Comparison of ENCODE assay signal across 15 cellular contexts in genomic region chr7:87213252-87213651, GRCh38. TPM values are rescaled to one million over a fixed set of nuclear protein-coding genes. Genes with fewer than 3 reads are reported as not detected.
DNase-seq lines count a peak whose midpoint lies in the region; ATAC-seq and TF ChIP-seq lines count a peak whose summit lies in the region.
"Had no signal": no experiment of that assay in that cellular context is flagged by ENCODE, and none has a peak within 500 bp of the region (broad histone marks: within the 10 kb centered on the region; RNA-seq: fewer than 3 reads in every experiment).

No MANE protein-coding gene starts in this region.

- peaks cover 87% of the 10 kb centered on the region for H3K4me1 Mint-ChIP-seq in activated T-cell treated with anti-CD3 and anti-CD28 coated beads, Interleukin-2, amount 50 U/mL, for 72 hours (ENCODE audit: low read depth)
- peaks cover 86% of the 10 kb centered on the region for H3K4me1 Mint-ChIP-seq in central memory CD8-positive, alpha-beta T cell
- H3K4me1 Mint-ChIP-seq in stimulated activated naive CD8-positive, alpha-beta T cell treated with anti-CD3 and anti-CD28 coated beads, Interleukin-15, amount 100 ng/mL, for 72 hours, result peaks cover 74% of the 10 kb centered on the region

- peaks cover 89% of the 10 kb centered on the region for H3K36me3 ChIP-seq in OCI-LY7 (ENCODE audit: insufficient read depth, low read length)
- H3K36me3 ChIP-seq: ovary had no signal

- H3K4me1 ChIP-seq in OCI-LY7 (ENCODE audit: insufficient read depth, low read length, poor library complexity, severe bottlenecking), result peaks cover 63% of the 10 kb centered on the region

- no peak for TF ChIP-seq CTCF in OCI-LY7 (conservative IDR thresholded peaks at IDR 0.05; ENCODE audit: low read length)

- H3K27ac ChIP-seq in OCI-LY7 (ENCODE audit: low read depth, low read length, poor library complexity, severe bottlenecking), result peak overlapping the region; percentile 98
- H3K27ac ChIP-seq: ovary had no signal

- peak overlapping the region; percentile 88 for H3K4me2 ChIP-seq in OCI-LY7 (ENCODE audit: low read length)

- peak overlapping the region; percentile 76 to 86 for H3K4me3 Mint-ChIP-seq in activated T-cell treated with anti-CD3 and anti-CD28 coated beads, Interleukin-2, amount 50 U/mL, for 72 hours
- H3K4me3 Mint-ChIP-seq in central memory CD8-positive, alpha-beta T cell, result peak overlapping the region; percentile 57
- peak overlapping the region; percentile 82 to 91 for H3K4me3 Mint-ChIP-seq in stimulated activated naive CD8-positive, alpha-beta T cell treated with anti-CD3 and anti-CD28 coated beads, Interleukin-15, amount 100 ng/mL, for 72 hours
- H3K4me3 Mint-ChIP-seq: HFFc6 had no signal

- CTCF ChIA-PET in OCI-LY7 (lab: Charles Lee; ENCODE audit: unreplicated experiment), result no interaction called here

- H3K9me3 ChIP-seq in OCI-LY7 (ENCODE audit: low read length), result peaks cover 9% of the 10 kb centered on the region; the same call in 1 of the 2 replicates
- H3K9me3 ChIP-seq: ovary had no signal

- peaks cover 13 to 16% of the 10 kb centered on the region in 2 donors for H3K36me3 Mint-ChIP-seq in activated T-cell treated with anti-CD3 and anti-CD28 coated beads, Interleukin-2, amount 50 U/mL, for 72 hours (ENCODE audit: insufficient read depth in 2 of 2)
- peaks cover 7% of the 10 kb centered on the region for H3K36me3 Mint-ChIP-seq in central memory CD8-positive, alpha-beta T cell (ENCODE audit: insufficient read depth)

- ATAC-seq in activated T-cell treated with anti-CD3 and anti-CD28 coated beads, Interleukin-2, amount 50 U/mL, for 72 hours (replicated peaks in 1 of 2), result no peak
- ATAC-seq in central memory CD8-positive, alpha-beta T cell (replicated peaks; ENCODE audit: extremely low read depth, poor library complexity, severe bottlenecking), result no peak
- ATAC-seq in stimulated activated naive CD8-positive, alpha-beta T cell treated with anti-CD3 and anti-CD28 coated beads, Interleukin-15, amount 100 ng/mL, for 72 hours, result no peak

- peaks cover 42% of the 10 kb centered on the region for H4K20me1 ChIP-seq in OCI-LY7 (ENCODE audit: insufficient read depth, low read length)

- H3K27ac Mint-ChIP-seq in activated T-cell treated with anti-CD3 and anti-CD28 coated beads, Interleukin-2, amount 50 U/mL, for 72 hours, result peak overlapping the region; percentile 94
- H3K27ac Mint-ChIP-seq in central memory CD8-positive, alpha-beta T cell (ENCODE audit: low read depth), result peak overlapping the region; percentile 77
- peak overlapping the region; percentile 92 to 96 for H3K27ac Mint-ChIP-seq in stimulated activated naive CD8-positive, alpha-beta T cell treated with anti-CD3 and anti-CD28 coated beads, Interleukin-15, amount 100 ng/mL, for 72 hours

- H3K27me3 Mint-ChIP-seq in activated T-cell treated with anti-CD3 and anti-CD28 coated beads, Interleukin-2, amount 50 U/mL, for 72 hours (ENCODE audit: low read depth), result no peaks in the 10 kb centered on the region
- no peaks in the 10 kb centered on the region for H3K27me3 Mint-ChIP-seq in central memory CD8-positive, alpha-beta T cell
- H3K27me3 Mint-ChIP-seq in stimulated activated naive CD8-positive, alpha-beta T cell treated with anti-CD3 and anti-CD28 coated beads, Interleukin-15, amount 100 ng/mL, for 72 hours, result no peaks in the 10 kb centered on the region

- BruUV-seq in OCI-LY7 (replicated peaks; lab: Mats Ljungman, UMichigan), result no TSS peak

- POLR2A ChIA-PET in OCI-LY7 (lab: Charles Lee), result interaction anchor here (0.7 to 5.1 kb wide), 14 partner anchors 10 to 1602 kb away, joined by 3 to 36 read pairs (median 5); partner anchors contain the start of gene DMTF1

- H3K9me2 ChIP-seq in OCI-LY7 (ENCODE audit: insufficient read depth, low read length), result no peaks in the 10 kb centered on the region

- intact Hi-C loops in OCI-LY7 (cut with micrococcal nuclease; ENCODE audit: unreplicated experiment), result no loop called here

- H3K9me3 Mint-ChIP-seq in activated T-cell treated with anti-CD3 and anti-CD28 coated beads, Interleukin-2, amount 50 U/mL, for 72 hours, result peaks cover 0 to 6% of the 10 kb centered on the region in 2 donors
- H3K9me3 Mint-ChIP-seq in central memory CD8-positive, alpha-beta T cell, result no peaks in the 10 kb centered on the region
- peaks cover 13 to 17% of the 10 kb centered on the region in 2 donors for H3K9me3 Mint-ChIP-seq in stimulated activated naive CD8-positive, alpha-beta T cell treated with anti-CD3 and anti-CD28 coated beads, Interleukin-15, amount 100 ng/mL, for 72 hours
- H3K9me3 Mint-ChIP-seq: HFFc6 had no signal

- DNase-seq in activated T-cell treated with anti-CD3 and anti-CD28 coated beads, Interleukin-2, amount 50 U/mL, for 72 hours, result no peak
- DNase-seq in activated T-cell treated with anti-CD3 and anti-CD28 coated beads for 4 hours, result no peak
- no peak for DNase-seq in OCI-LY7 (ENCODE audit: low spot score)
- no peak for DNase-seq in central memory CD8-positive, alpha-beta T cell (ENCODE audit: low spot score in 2 of 2)
- no peak for DNase-seq in stimulated activated naive CD8-positive, alpha-beta T cell treated with anti-CD3 and anti-CD28 coated beads, Interleukin-15, amount 100 ng/mL, for 72 hours
- no peak for DNase-seq in dedifferentiated amniotic fluid mesenchymal stem cell (ENCODE audit: extremely low spot score)
- no peak for DNase-seq in NOMO-1 treated with dmso at 0.1 percent for 144 hours (lab: John Stamatoyannopoulos, UW; ENCODE audit: unreplicated experiment)
- DNase-seq in iPS-NIHi11 (ENCODE audit: low spot score), result no peak
- DNase-seq: activated CD4-positive, alpha-beta T cell treated with anti-CD3 and anti-CD28 coated beads for 4 hours; activated gamma-delta T cell treated with Interleukin-2 at 50 U/mL for 16 hours; HFFc6; IMR-90; NCI-H1092; NCI-H2171 treated with DMSO at 0.1 percent for 48 hours; ovary had no signal

- peak overlapping the region; percentile 82 for H3K4me3 ChIP-seq in OCI-LY7 (ENCODE audit: low read depth, low read length, poor library complexity, severe bottlenecking)
- H3K4me3 ChIP-seq: ovary had no signal

- H2AFZ ChIP-seq in OCI-LY7 (ENCODE audit: low read length), result no peak overlapping the region

- H3K79me2 ChIP-seq in OCI-LY7 (ENCODE audit: insufficient read depth, low read depth, low read length), result peaks cover 93% of the 10 kb centered on the region

RNA-seq across cellular contexts. Expression of gene TMEM243, which starts 6.3 kb away (rescaled TPM):
- 10 to 100 TPM; 58.6 to 65.6 TPM for total RNA-seq in activated T-cell treated with anti-CD3 and anti-CD28 coated beads, Interleukin-2, amount 50 U/mL, for 72 hours
- 116 and 126 TPM in 2 replicates for total RNA-seq in OCI-LY7 (2014; rRNA removed; shearing (Covaris generic))
- total RNA-seq in OCI-LY7 (2022), result 88.7 and 101 TPM in 2 replicates
